8 cellular contexts compared by ENCODE assay signal in genomic region chr19:17075035-17075859, GRCh38. TPM values are rescaled to one million over a fixed set of nuclear protein-coding genes. Genes with fewer than 3 reads are reported as not detected.
DNase-seq lines count a peak whose midpoint lies in the region; ATAC-seq and TF ChIP-seq lines count a peak whose summit lies in the region.

A gene with protein sequence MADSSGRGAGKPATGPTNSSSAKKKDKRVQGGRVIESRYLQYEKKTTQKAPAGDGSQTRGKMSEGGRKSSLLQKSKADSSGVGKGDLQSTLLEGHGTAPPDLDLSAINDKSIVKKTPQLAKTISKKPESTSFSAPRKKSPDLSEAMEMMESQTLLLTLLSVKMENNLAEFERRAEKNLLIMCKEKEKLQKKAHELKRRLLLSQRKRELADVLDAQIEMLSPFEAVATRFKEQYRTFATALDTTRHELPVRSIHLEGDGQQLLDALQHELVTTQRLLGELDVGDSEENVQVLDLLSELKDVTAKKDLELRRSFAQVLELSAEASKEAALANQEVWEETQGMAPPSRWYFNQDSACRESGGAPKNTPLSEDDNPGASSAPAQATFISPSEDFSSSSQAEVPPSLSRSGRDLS (minus strand): TSS chr19:17075452. CDS start chr19:17075422, 30 bp downstream.
TSS of gene MYO9B (plus strand) at chr19:17075777. CDS start at chr19:17101718, 25,941 bp downstream.

- POLR2A ChIA-PET in AG04449 (lab: Yijun Ruan, JAX): interaction anchor here (0.7 to 1.6 kb wide), 2 partner anchors 33 to 192 kb away, joined by 5 to 6 read pairs; partner anchors contain the start of gene BABAM1

- no peak for TF ChIP-seq POLR2A in breast epithelium (IDR thresholded peaks at IDR 0.05)

- CTCF ChIA-PET in AG04449 (lab: Yijun Ruan, JAX): interaction anchor here (1.2 to 1.8 kb wide), 5 partner anchors 8 to 185 kb away, joined by 3 to 11 read pairs (median 4); no protein-coding TSS in a partner anchor

- ATAC-seq in GM18907 (IDR thresholded peaks at IDR 0.05; ENCODE audit: unreplicated experiment) (peak; percentile 79), HG03139 (IDR thresholded peaks at IDR 0.05; ENCODE audit: unreplicated experiment) (peak; percentile 76)

- no peaks in the 10 kb centered on the region for H3K27me3 ChIP-seq in breast epithelium
- H3K27me3 ChIP-seq in iPS-18a (ENCODE audit: control insufficient read depth, insufficient read depth, low read length): no peaks in the 10 kb centered on the region
- no peaks in the 10 kb centered on the region for H3K27me3 ChIP-seq in skeletal muscle satellite cell (ENCODE audit: control insufficient read depth, insufficient read depth, low read length)

- H3K9ac ChIP-seq in iPS-18a (ENCODE audit: low read length) (peak within 1 kb of the TSS; percentile 94), skeletal muscle satellite cell (ENCODE audit: low read depth, low read length) (peak within 1 kb of the TSS; percentile 96)

- no peaks in the 10 kb centered on the region for H3K36me3 ChIP-seq in breast epithelium
- H3K36me3 ChIP-seq in iPS-18a (ENCODE audit: control insufficient read depth, low read depth, low read length): peaks cover 19% of the 10 kb centered on the region
- peaks cover 21% of the 10 kb centered on the region for H3K36me3 ChIP-seq in skeletal muscle satellite cell (ENCODE audit: insufficient read depth, low read length)

- DNase-seq in AG04449 (ENCODE audit: low read depth, low spot score) (peak; percentile 99), NCI-H2227 (lab: John Stamatoyannopoulos, UW; ENCODE audit: unreplicated experiment) (peak; percentile 98), breast epithelium (ENCODE audit: low spot score in 2 of 2) (peak; percentile 98 to 99)

- peak within 1 kb of the TSS; percentile 95 for H3K4me3 ChIP-seq in AG04449 (ENCODE audit: low read depth, low read length)
- H3K4me3 ChIP-seq in breast epithelium: peak within 1 kb of the TSS; percentile 68 to 84 (median 74)
- peak within 1 kb of the TSS; percentile 82 for H3K4me3 ChIP-seq in iPS-18a (ENCODE audit: low read length)
- H3K4me3 ChIP-seq in skeletal muscle satellite cell (ENCODE audit: low read length): peak within 1 kb of the TSS; percentile 96

- H3K9me3 ChIP-seq in breast epithelium (no peaks in the 10 kb centered on the region), iPS-18a (ENCODE audit: control insufficient read depth, low read depth, low read length) (no peaks in the 10 kb centered on the region), skeletal muscle satellite cell (replicated peaks; ENCODE audit: low read length) (no peaks in the 10 kb centered on the region)

- H3K4me1 ChIP-seq in breast epithelium (peaks cover 4 to 19% of the 10 kb centered on the region in 2 donors), iPS-18a (ENCODE audit: control insufficient read depth, low read depth, low read length) (peaks cover 20% of the 10 kb centered on the region), skeletal muscle satellite cell (ENCODE audit: control insufficient read depth, insufficient read depth, low read length) (peaks cover 45% of the 10 kb centered on the region)

- peak within 1 kb of the TSS; percentile 95 for H3K4me2 ChIP-seq in skeletal muscle satellite cell (ENCODE audit: low read length)

- intact Hi-C loops in breast epithelium (cut with DNase I; ENCODE audit: low total_unique reads): no loop called here

- H3K27ac ChIP-seq in VCaP (peak within 1 kb of the TSS; percentile 77), breast epithelium (peak within 1 kb of the TSS; percentile 85 to 89), iPS-18a (ENCODE audit: low read length) (peak within 1 kb of the TSS; percentile 95)

- TF ChIP-seq CTCF in AG04449 (IDR thresholded peaks at IDR 0.05; ENCODE audit: insufficient read depth, low read length, missing control alignments) (no peak), VCaP (conservative IDR thresholded peaks at IDR 0.05) (no peak), breast epithelium (IDR thresholded peaks at IDR 0.05) (no peak)

RNA-seq across cellular contexts. Expression of the first gene that starts in this region (rescaled TPM):
- total RNA-seq in breast epithelium: 1 to 10 TPM; 5.6 to 6.7 (median 5.8) TPM
- 3.1 and 3.5 TPM in 2 replicates for total RNA-seq in skeletal muscle satellite cell (2012; rRNA removed)

RNA-seq across cellular contexts. Expression of gene MYO9B, which starts in this region (rescaled TPM):
- 10 to 100 TPM; 76.0 to 79.5 (median 77.4) TPM for total RNA-seq in breast epithelium
- 74.3 and 77.1 TPM in 2 replicates for total RNA-seq in skeletal muscle satellite cell (2012; rRNA removed)

Comparison
In these comparisons a context has a peak if more than half of its experiments do, and no peak if none do; other contexts are left out.
1. Peak in every context shown above with its lines: DNase-seq, ATAC-seq, H3K4me3 ChIP-seq and H3K27ac ChIP-seq.